ENCODE assay signal across 17 cellular contexts in genomic region chr12:76387614-76388013, GRCh38. TPM values are rescaled to one million over a fixed set of nuclear protein-coding genes. Genes with fewer than 3 reads are reported as not detected.
DNase-seq lines count a peak whose midpoint lies in the region; ATAC-seq and TF ChIP-seq lines count a peak whose summit lies in the region.
"Had no signal": no experiment of that assay in that cellular context is flagged by ENCODE, and none has a peak within 500 bp of the region (broad histone marks: within the 10 kb centered on the region; RNA-seq: fewer than 3 reads in every experiment).

No MANE protein-coding gene starts in this region.

- no peak for ATAC-seq in activated T-cell treated with anti-CD3 and anti-CD28 coated beads, Interleukin-2, amount 50 U/mL, for 72 hours (replicated peaks in 1 of 2)
- no peak for ATAC-seq in IMR-90 (ENCODE audit: low read depth)
- ATAC-seq: CD8-positive, alpha-beta T cell had no signal

- no peak overlapping the region for H3K14ac ChIP-seq in IMR-90 (replicated peaks; ENCODE audit: low read depth, low read length)

- no peaks in the 10 kb centered on the region for H3K27me3 Mint-ChIP-seq in activated T-cell treated with anti-CD3 and anti-CD28 coated beads, Interleukin-2, amount 50 U/mL, for 72 hours (ENCODE audit: low read depth)
- H3K27me3 Mint-ChIP-seq: B cell; CD4-positive, alpha-beta T cell had no signal

- intact Hi-C loops in IMR-90 (cut with micrococcal nuclease) (no loop called here), esophagus squamous epithelium (cut with DNase I) (no loop called here)

- POLR2A ChIA-PET in IMR-90 (lab: Charles Lee; ENCODE audit: unreplicated experiment), result no interaction called here

- WGBS in IMR-90 (ENCODE audit: extremely low coverage in 2 of 2, insufficient read length in 1 of 2), 2 experiments, result no CpG with 5 or more reads among the region's 2 CpGs
- 80 to 85% methylated on average over 2 of the region's 2 CpGs for WGBS in esophagus squamous epithelium, 2 donors

- no peak overlapping the region for H2BK120ac ChIP-seq in IMR-90 (ENCODE audit: low read depth, low read length)

- no peak overlapping the region for H2BK5ac ChIP-seq in IMR-90 (ENCODE audit: low read depth, low read length, poor library complexity, severe bottlenecking)

- H3K4ac ChIP-seq in IMR-90 (ENCODE audit: low read depth, low read length), result no peak overlapping the region

- H3K4me2 ChIP-seq in IMR-90 (ENCODE audit: low read depth, low read length), result no peak overlapping the region
- H3K4me2 ChIP-seq: BLaER1 treated with 17β-estradiol and CSF1 and Interleukin-3, amounts not matched to agents 10 nM and 100 nM had no signal

- dilution Hi-C loops in IMR-90 (cut with HindIII; ENCODE audit: low sequenced_read_pairs, unreplicated experiment), result no loop called here

- TF ChIP-seq CTCF in 22Rv1 (IDR thresholded peaks at IDR 0.05) (no peak), IMR-90 (conservative IDR thresholded peaks at IDR 0.05; ENCODE audit: low read depth, low read length) (no peak), esophagus squamous epithelium (IDR thresholded peaks at IDR 0.05) (no peak)

- in situ Hi-C loops in IMR-90 (cut with MboI; ENCODE audit: low sequenced_read_pairs), result no loop called here

- no peaks in the 10 kb centered on the region for H4K20me1 ChIP-seq in IMR-90 (ENCODE audit: insufficient read depth, low read length)

- no peak overlapping the region for H3K23ac ChIP-seq in IMR-90 (ENCODE audit: low read depth, low read length)

- 0 out of 2 replicates have a peak, but pooled peaks cover 3% of the 10 kb centered on the region for H3K9me1 ChIP-seq in IMR-90 (ENCODE audit: insufficient read depth, low read length)

- H3K4me1 ChIP-seq in IMR-90 (ENCODE audit: control insufficient read depth, insufficient read depth, low read length) (no peaks in the 10 kb centered on the region), esophagus squamous epithelium (peaks cover 4 to 42% (median 6%) of the 10 kb centered on the region in 3 donors)
- H3K4me1 ChIP-seq: BLaER1 treated with 17β-estradiol and CSF1 and Interleukin-3, amounts not matched to agents 10 nM and 100 nM; Caco-2 had no signal

- H3K79me1 ChIP-seq in IMR-90 (ENCODE audit: low read depth in 1 of 2, low read length in 2 of 2), result peaks cover 3 to 4% of the 10 kb centered on the region in 2 experiments; a peak in 1 of 4 replicates

- peaks cover 5% of the 10 kb centered on the region for H3K4me1 Mint-ChIP-seq in activated T-cell treated with anti-CD3 and anti-CD28 coated beads, Interleukin-2, amount 50 U/mL, for 72 hours (ENCODE audit: low read depth)
- H3K4me1 Mint-ChIP-seq: B cell had no signal

- H2AK5ac ChIP-seq in IMR-90 (ENCODE audit: low read depth, low read length), result no peak overlapping the region

- peak overlapping the region; percentile 61 for H3K27ac Mint-ChIP-seq in activated T-cell treated with anti-CD3 and anti-CD28 coated beads, Interleukin-2, amount 50 U/mL, for 72 hours
- H3K27ac Mint-ChIP-seq: B cell; CD4-positive, alpha-beta T cell; CD8-positive, alpha-beta T cell had no signal

- no peak for DNase-seq in activated T-cell treated with anti-CD3 and anti-CD28 coated beads, Interleukin-2, amount 50 U/mL, for 72 hours
- DNase-seq in activated T-cell treated with anti-CD3 and anti-CD28 coated beads for 4 hours, result no peak
- DNase-seq in IMR-90, result no peak
- no peak for DNase-seq in esophagus squamous epithelium (lab: John Stamatoyannopoulos, UW)
- DNase-seq in HK-2 (ENCODE audit: unreplicated experiment), result no peak
- DNase-seq: 8988T; AML-193; Caco-2; Calu3; CD4-positive, alpha-beta T cell; CD8-positive, alpha-beta T cell; DMS79 treated with DMSO at 0.1 percent for 48 hours; GF-D8 had no signal

- H4K8ac ChIP-seq in IMR-90 (ENCODE audit: low read depth in 2 of 2, low read length in 2 of 2), result no peak overlapping the region

- TF ChIP-seq POLR2A in IMR-90 (IDR thresholded peaks at IDR 0.05; ENCODE audit: low read depth, low read length), result no peak
- TF ChIP-seq POLR2A in esophagus squamous epithelium (IDR thresholded peaks at IDR 0.05), result no peak

- no peak overlapping the region for H2BK20ac ChIP-seq in IMR-90 (ENCODE audit: low read depth, low read length)

- TF ChIP-seq RAD21 in IMR-90 (IDR thresholded peaks at IDR 0.05; ENCODE audit: low read length), result no peak

- no peak overlapping the region for H3K4me3 Mint-ChIP-seq in activated T-cell treated with anti-CD3 and anti-CD28 coated beads, Interleukin-2, amount 50 U/mL, for 72 hours
- H3K4me3 Mint-ChIP-seq: B cell; CD4-positive, alpha-beta T cell; CD8-positive, alpha-beta T cell had no signal

- BruUV-seq in IMR-90 (replicated peaks; lab: Mats Ljungman, UMichigan), result no TSS peak

- CTCF ChIA-PET in IMR-90 (lab: Yijun Ruan, JAX), result no interaction called here

- H3K9me3 ChIP-seq in IMR-90 (ENCODE audit: control insufficient read depth, insufficient read depth, low read length) (no peaks in the 10 kb centered on the region), esophagus squamous epithelium (no peaks in the 10 kb centered on the region)
- H3K9me3 ChIP-seq: BLaER1 treated with 17β-estradiol and CSF1 and Interleukin-3, amounts not matched to agents 10 nM and 100 nM; Caco-2 had no signal

- H3K27me3 ChIP-seq in IMR-90 (ENCODE audit: control insufficient read depth, insufficient read depth, low read length) (no peaks in the 10 kb centered on the region), esophagus squamous epithelium (no peaks in the 10 kb centered on the region)
- H3K27me3 ChIP-seq: BLaER1 treated with 17β-estradiol and CSF1 and Interleukin-3, amounts not matched to agents 10 nM and 100 nM had no signal

- H3K36me3 Mint-ChIP-seq in activated T-cell treated with anti-CD3 and anti-CD28 coated beads, Interleukin-2, amount 50 U/mL, for 72 hours (ENCODE audit: insufficient read depth in 2 of 2), result peaks cover 1 to 8% of the 10 kb centered on the region in 2 donors

- H3K4me3 ChIP-seq in IMR-90 (ENCODE audit: insufficient read depth, low read depth, low read length) (no peak overlapping the region), esophagus squamous epithelium (no peak overlapping the region)
- H3K4me3 ChIP-seq: BLaER1 treated with 17β-estradiol and CSF1 and Interleukin-3, amounts not matched to agents 10 nM and 100 nM had no signal

- no peak overlapping the region for H3K9ac ChIP-seq in IMR-90 (ENCODE audit: low read depth, low read length)
- H3K9ac ChIP-seq: BLaER1 treated with 17β-estradiol and CSF1 and Interleukin-3, amounts not matched to agents 10 nM and 100 nM had no signal

- no peak overlapping the region for H2AFZ ChIP-seq in IMR-90 (replicated peaks; ENCODE audit: low read length, poor library complexity)

- no peak overlapping the region for H4K5ac ChIP-seq in IMR-90 (ENCODE audit: low read depth, low read length)

- H3K18ac ChIP-seq in IMR-90 (ENCODE audit: low read depth, low read length), result no peak overlapping the region

- no peak overlapping the region for H3K56ac ChIP-seq in IMR-90 (ENCODE audit: extremely low read depth, insufficient read depth, low read length)

- H2AK9ac ChIP-seq in IMR-90 (replicated peaks; ENCODE audit: low read depth, low read length, poor library complexity), result no peak overlapping the region

- H3K27ac ChIP-seq in 22Rv1, result peak overlapping the region; percentile 39
- no peak overlapping the region for H3K27ac ChIP-seq in IMR-90 (ENCODE audit: insufficient read depth, low read length)
- peak overlapping the region in 1 of 4 donors; percentile 16 for H3K27ac ChIP-seq in esophagus squamous epithelium
- H3K27ac ChIP-seq: BLaER1 treated with 17β-estradiol and CSF1 and Interleukin-3, amounts not matched to agents 10 nM and 100 nM; C4-2B had no signal

- H3K36me3 ChIP-seq in IMR-90 (ENCODE audit: control insufficient read depth, insufficient read depth, low read length) (peaks cover 15% of the 10 kb centered on the region), esophagus squamous epithelium (peaks cover 0 to 73% (median 0%) of the 10 kb centered on the region in 3 donors)

- H3K9me3 Mint-ChIP-seq in activated T-cell treated with anti-CD3 and anti-CD28 coated beads, Interleukin-2, amount 50 U/mL, for 72 hours, result no peaks in the 10 kb centered on the region
- H3K9me3 Mint-ChIP-seq: CD4-positive, alpha-beta T cell; CD8-positive, alpha-beta T cell had no signal

- H2BK15ac ChIP-seq in IMR-90 (ENCODE audit: low read depth, low read length), result no peak overlapping the region

- no peak overlapping the region for H4K91ac ChIP-seq in IMR-90 (ENCODE audit: insufficient read depth, low read depth, low read length)

TF ChIP-seq in IMR-90, 13 proteins besides CTCF, POLR2A, EP300 and RAD21:
- TF ChIP-seq MAFK (IDR thresholded peaks at IDR 0.05; ENCODE audit: low read depth, low read length) (peak; percentile 45), MAZ (IDR thresholded peaks at IDR 0.05; ENCODE audit: borderline replicate concordance, low read depth, low read length) (no peak)

RNA-seq across cellular contexts. Expression of gene BBS10, which starts 39.4 kb away (rescaled TPM):
- 1 to 10 TPM; 3.8 to 4.3 TPM for total RNA-seq in activated T-cell treated with anti-CD3 and anti-CD28 coated beads, Interleukin-2, amount 50 U/mL, for 72 hours
- total RNA-seq in IMR-90 (2012; rRNA removed) (10.0 and 15.8 TPM in 2 replicates), esophagus squamous epithelium (1 to 10 TPM; 2.7 to 8.4 (median 5.4) TPM)
- 3.4 and 4.9 TPM in 2 replicates for polyA plus RNA-seq in IMR-90 (2012; rRNA removed)
- polyA plus RNA-seq in IMR-90 (2012; cell fraction: cytosol; rRNA removed), result 0.44 and 0.78 TPM in 2 replicates
- polyA plus RNA-seq in IMR-90 (2012; cell fraction: nucleus; rRNA removed; ENCODE audit: low replicate concordance), result 0.24 and 3.0 TPM in 2 replicates
